ENCODE assay signal across 16 cellular contexts in the genomic region with DNA sequence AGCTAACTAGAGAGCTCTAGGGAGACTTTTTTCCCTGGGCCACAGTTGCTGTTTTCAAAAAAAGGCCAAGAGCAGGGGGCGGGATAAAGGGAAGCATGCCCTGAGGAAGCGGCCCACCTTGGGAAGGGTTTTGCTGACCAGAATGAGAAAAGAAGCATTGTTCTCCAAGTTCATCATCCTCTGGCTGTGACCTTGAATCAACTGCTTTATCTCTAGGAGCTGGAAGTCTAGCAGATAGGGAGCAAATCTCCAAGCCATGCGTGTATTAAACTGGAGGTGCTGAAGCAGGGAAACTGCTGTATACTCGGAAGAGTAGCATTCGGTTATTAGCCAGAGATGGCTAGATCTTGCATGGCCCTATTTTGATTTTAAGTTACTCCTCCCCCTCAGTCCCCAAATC.
DNase-seq lines count a peak whose midpoint lies in the region; ATAC-seq and TF ChIP-seq lines count a peak whose summit lies in the region.
"Had no signal": no experiment of that assay in that cellular context is flagged by ENCODE, and none has a peak within 500 bp of the region (broad histone marks: within the 10 kb centered on the region; RNA-seq: fewer than 3 reads in every experiment).

No MANE protein-coding gene starts in this region.

- H3K9me3 Mint-ChIP-seq in mesothelial cell of epicardium: no peaks in the 10 kb centered on the region
- H3K9me3 Mint-ChIP-seq: naive thymus-derived CD8-positive, alpha-beta T cell had no signal

- H3K27ac Mint-ChIP-seq in mesothelial cell of epicardium: peak overlapping the region; percentile 79

- intact Hi-C loops in left ventricle myocardium inferior (cut with micrococcal nuclease) (no loop called here), left ventricle myocardium superior (cut with micrococcal nuclease) (loop anchor here (5.0 kb wide), 1 partner anchor 64 kb away; a partner anchor contains a TSS), upper lobe of right lung (cut with DNase I) (loop anchor here (5.0 kb wide), 1 partner anchor 64 kb away; a partner anchor contains a TSS)

- peaks cover 13% of the 10 kb centered on the region for H3K36me3 ChIP-seq in left ventricle myocardium inferior
- H3K36me3 ChIP-seq in upper lobe of right lung: peaks cover 6% of the 10 kb centered on the region
- no peaks in the 10 kb centered on the region for H3K36me3 ChIP-seq in WERI-Rb-1
- H3K36me3 ChIP-seq: breast epithelium had no signal

- ATAC-seq in left ventricle myocardium superior (no peak), upper lobe of right lung (no peak)
- ATAC-seq: HepG2; naive thymus-derived CD8-positive, alpha-beta T cell had no signal

- no peaks in the 10 kb centered on the region for H3K9me3 ChIP-seq in left ventricle myocardium inferior (replicated peaks)
- no peaks in the 10 kb centered on the region for H3K9me3 ChIP-seq in upper lobe of right lung
- H3K9me3 ChIP-seq in WERI-Rb-1 (ENCODE audit: severe bottlenecking): no peaks in the 10 kb centered on the region
- H3K9me3 ChIP-seq: breast epithelium, SK-N-SH had no signal

- no peak overlapping the region for H3K4me3 ChIP-seq in left ventricle myocardium inferior
- no peak overlapping the region for H3K4me3 ChIP-seq in coronary artery
- no peak overlapping the region for H3K4me3 ChIP-seq in upper lobe of right lung
- no peak overlapping the region for H3K4me3 ChIP-seq in WERI-Rb-1 (ENCODE audit: low read depth, low read length)
- H3K4me3 ChIP-seq: breast epithelium had no signal

- H3K4me3 Mint-ChIP-seq in mesothelial cell of epicardium: no peak overlapping the region
- H3K4me3 Mint-ChIP-seq: naive thymus-derived CD8-positive, alpha-beta T cell had no signal

- DNase-seq in left ventricle myocardium inferior: no peak
- DNase-seq in left ventricle myocardium superior: no peak
- no peak for DNase-seq in coronary artery (ENCODE audit: low spot score)
- no peak for DNase-seq in mesothelial cell of epicardium (ENCODE audit: low spot score in 2 of 2, unreplicated experiment in 2 of 2)
- no peak for DNase-seq in upper lobe of right lung
- no peak for DNase-seq in germinal center (ENCODE audit: low spot score)
- DNase-seq in WERI-Rb-1: no peak
- DNase-seq in GDM1 (lab: John Stamatoyannopoulos, UW): no peak
- DNase-seq: activated naive CD4-positive, alpha-beta T cell; MV-4-11; naive thymus-derived CD8-positive, alpha-beta T cell; retina; SK-N-SH; stimulated activated CD4-positive, alpha-beta T cell treated with anti-CD3 and anti-CD28 coated beads, Interleukin-1b, Interleukin-23, amount 100 ng/mL, for 48 hours had no signal

- peaks cover 28% of the 10 kb centered on the region for H3K4me1 Mint-ChIP-seq in mesothelial cell of epicardium

- H3K27me3 ChIP-seq in left ventricle myocardium inferior (ENCODE audit: low read depth): no peaks in the 10 kb centered on the region
- no peaks in the 10 kb centered on the region for H3K27me3 ChIP-seq in upper lobe of right lung
- no peaks in the 10 kb centered on the region for H3K27me3 ChIP-seq in WERI-Rb-1 (ENCODE audit: insufficient read depth, low read depth, severe bottlenecking)
- H3K27me3 ChIP-seq: breast epithelium had no signal

- H3K4me1 ChIP-seq in left ventricle myocardium inferior (peaks cover 97% of the 10 kb centered on the region), upper lobe of right lung (peaks cover 30% of the 10 kb centered on the region)

- no peaks in the 10 kb centered on the region for H3K27me3 Mint-ChIP-seq in mesothelial cell of epicardium (ENCODE audit: low read depth)
- H3K27me3 Mint-ChIP-seq: naive thymus-derived CD8-positive, alpha-beta T cell had no signal

- TF ChIP-seq CTCF in left ventricle myocardium inferior (IDR thresholded peaks at IDR 0.05; ENCODE audit: borderline replicate concordance) (no peak), coronary artery (IDR thresholded peaks at IDR 0.05) (no peak), mesothelial cell of epicardium (IDR thresholded peaks at IDR 0.05; ENCODE audit: unreplicated experiment) (no peak), upper lobe of right lung (IDR thresholded peaks at IDR 0.05) (no peak), WERI-Rb-1 (IDR thresholded peaks at IDR 0.05; ENCODE audit: low read depth, low read length) (no peak)

- H3K27ac ChIP-seq in left ventricle myocardium inferior (replicated peaks) (peak overlapping the region; percentile 91), coronary artery (peak overlapping the region; percentile 78 to 93), upper lobe of right lung (peak overlapping the region; percentile 6), WERI-Rb-1 (no peak overlapping the region)

- H3K36me3 Mint-ChIP-seq in mesothelial cell of epicardium: peaks cover 22% of the 10 kb centered on the region
